Comparison of ENCODE assay signal across 8 cellular contexts in genomic region chr3:49377483-49377882, GRCh38. TPM values are rescaled to one million over a fixed set of nuclear protein-coding genes. Genes with fewer than 3 reads are reported as not detected.
DNase-seq lines count a peak whose midpoint lies in the region; ATAC-seq and TF ChIP-seq lines count a peak whose summit lies in the region.

No MANE protein-coding gene starts in this region.

- no peaks in the 10 kb centered on the region for H3K9me3 ChIP-seq in GM23248 (ENCODE audit: low read depth)

- no peak overlapping the region for H2AFZ ChIP-seq in GM23248

- H3K36me3 Mint-ChIP-seq in progenitor cell of endocrine pancreas (ENCODE audit: insufficient read depth): peaks cover 12% of the 10 kb centered on the region

- no peak overlapping the region for H3K4me3 Mint-ChIP-seq in progenitor cell of endocrine pancreas (ENCODE audit: low read depth)

- H3K79me2 ChIP-seq in GM23248 (ENCODE audit: insufficient read depth): peaks cover 98% of the 10 kb centered on the region

- TF ChIP-seq CTCF in choroid plexus epithelial cell (conservative IDR thresholded peaks at IDR 0.05; ENCODE audit: low read depth, low read length) (no peak), progenitor cell of endocrine pancreas (IDR thresholded peaks at IDR 0.05; ENCODE audit: unreplicated experiment) (no peak)

- no peaks in the 10 kb centered on the region for H3K27me3 ChIP-seq in GM23248 (replicated peaks; ENCODE audit: insufficient read depth)

- 92 to 100% methylated on average over 1 of the region's 1 CpG for WGBS in GM23248 (ENCODE audit: low coverage in 1 of 2, low lambda C conversion rate in 2 of 2, missing lambda C conversion rate in 2 of 2), 2 experiments

- in situ Hi-C loops in GM23248 (cut with MboI): no loop called here

- intact Hi-C loops in sciatic nerve (cut with DNase I): no loop called here

- H3K4me3 ChIP-seq in GM23248: peak overlapping the region; percentile 29; the same call in 1 of the 2 replicates
- no peak overlapping the region for H3K4me3 ChIP-seq in choroid plexus epithelial cell (ENCODE audit: low read depth, low read length)

- H3K36me3 ChIP-seq in GM23248 (ENCODE audit: low read depth): peaks cover 30% of the 10 kb centered on the region

- ATAC-seq in sciatic nerve: no peak

- H4K20me1 ChIP-seq in GM23248 (ENCODE audit: insufficient read depth): peaks cover 36% of the 10 kb centered on the region

- H3K9ac ChIP-seq in GM23248: peak overlapping the region; percentile 58

- H3K9me3 Mint-ChIP-seq in progenitor cell of endocrine pancreas (ENCODE audit: low read depth): no peaks in the 10 kb centered on the region

- H3K9me2 ChIP-seq in GM23248 (ENCODE audit: insufficient read depth): no peaks in the 10 kb centered on the region

- H3K27ac Mint-ChIP-seq in progenitor cell of endocrine pancreas: no peak overlapping the region

- H3F3A ChIP-seq in GM23248 (ENCODE audit: insufficient read depth): peaks cover 68% of the 10 kb centered on the region

- peaks cover 30% of the 10 kb centered on the region for H3K4me1 ChIP-seq in GM23248 (ENCODE audit: insufficient read depth)

- peak overlapping the region; percentile 88 for H3K27ac ChIP-seq in GM23248

- peak overlapping the region; percentile 17 for H3K4me2 ChIP-seq in GM23248 (ENCODE audit: unreplicated experiment)

- H3K27me3 Mint-ChIP-seq in progenitor cell of endocrine pancreas: no peaks in the 10 kb centered on the region

- peaks cover 2% of the 10 kb centered on the region for H3K4me1 Mint-ChIP-seq in progenitor cell of endocrine pancreas (ENCODE audit: low read depth)

- DNase-seq in GM23248 (peak; percentile 75), choroid plexus epithelial cell (ENCODE audit: low read depth) (peak; percentile 42), NCI-H2227 treated with DMSO at 0.1 percent for 48 hours (lab: John Stamatoyannopoulos, UW) (no peak), progenitor cell of endocrine pancreas (ENCODE audit: low spot score, unreplicated experiment) (no peak), sciatic nerve (ENCODE audit: low spot score) (no peak), DMS53 (lab: John Stamatoyannopoulos, UW) (no peak)
- peak; percentile 39 for DNase-seq in activated CD4-positive, CD25-positive, alpha-beta regulatory T cell treated with anti-CD3 and anti-CD28 coated beads, Interleukin-2, amount 50 U/mL, for 72 hours
- DNase-seq in stimulated activated CD4-positive, alpha-beta T cell treated with anti-CD3 and anti-CD28 coated beads, Interleukin-4, amount 100 ng/mL, for 4 hours: peak; percentile 22 to 74

RNA-seq across cellular contexts. Expression of gene GPX1, which starts 19.3 kb away (rescaled TPM):
- total RNA-seq in GM23248 (2014; rRNA removed; shearing (Covaris generic)): 201 and 229 TPM in 2 replicates
- 446 and 454 TPM in 2 replicates for polyA plus RNA-seq in GM23248 (2016; fragmentation: Nextera tagmentation; extraction: Ambion mirVana)
- total RNA-seq in progenitor cell of endocrine pancreas: 130 TPM in 2 replicates
- 142 TPM for total RNA-seq in sciatic nerve

RNA-seq across cellular contexts. Expression of gene RHOA, which starts 34.3 kb away (rescaled TPM):
- 781 and 915 TPM in 2 replicates for total RNA-seq in GM23248 (2014; rRNA removed; shearing (Covaris generic))
- polyA plus RNA-seq in GM23248 (2016; fragmentation: Nextera tagmentation; extraction: Ambion mirVana): 996 and 1,025 TPM in 2 replicates
- total RNA-seq in progenitor cell of endocrine pancreas (289 and 301 TPM in 2 replicates), sciatic nerve (485 TPM)

RNA-seq across cellular contexts. Expression of gene TCTA, which starts 34.7 kb away (rescaled TPM):
- total RNA-seq in GM23248 (2014; rRNA removed; shearing (Covaris generic)): 34.0 and 55.7 TPM in 2 replicates
- 52.2 and 55.0 TPM in 2 replicates for polyA plus RNA-seq in GM23248 (2016; fragmentation: Nextera tagmentation; extraction: Ambion mirVana)
- total RNA-seq in progenitor cell of endocrine pancreas (18.0 and 18.8 TPM in 2 replicates), sciatic nerve (28.5 TPM)

RNA-seq across cellular contexts. Expression of gene USP4, which starts 37.6 kb away (rescaled TPM):
- total RNA-seq in GM23248 (2014; rRNA removed; shearing (Covaris generic)): 11.2 and 17.6 TPM in 2 replicates
- 47.6 and 50.9 TPM in 2 replicates for polyA plus RNA-seq in GM23248 (2016; fragmentation: Nextera tagmentation; extraction: Ambion mirVana)
- total RNA-seq in progenitor cell of endocrine pancreas (55.1 and 56.6 TPM in 2 replicates), sciatic nerve (83.2 TPM)

RNA-seq across cellular contexts. Expression of gene AMT, which starts 44.8 kb away (rescaled TPM):
- 1.6 and 5.8 TPM in 2 replicates for total RNA-seq in GM23248 (2014; rRNA removed; shearing (Covaris generic))
- polyA plus RNA-seq in GM23248 (2016; fragmentation: Nextera tagmentation; extraction: Ambion mirVana): 1.5 and 1.7 TPM in 2 replicates
- 29.8 and 32.8 TPM in 2 replicates for total RNA-seq in progenitor cell of endocrine pancreas
- 12.4 TPM for total RNA-seq in sciatic nerve

Comparison
In these comparisons a context has a peak if more than half of its experiments do, and no peak if none do; other contexts are left out.
1. DNase-seq: peak in GM23248 (single experiment), activated CD4-positive, CD25-positive, alpha-beta regulatory T cell treated with anti-CD3 and anti-CD28 coated beads, Interleukin-2, amount 50 U/mL, for 72 hours (single experiment), choroid plexus epithelial cell (single experiment) and stimulated activated CD4-positive, alpha-beta T cell treated with anti-CD3 and anti-CD28 coated beads, Interleukin-4, amount 100 ng/mL, for 4 hours (2 of 2); none in NCI-H2227 treated with DMSO at 0.1 percent for 48 hours (single experiment), progenitor cell of endocrine pancreas (single experiment), sciatic nerve (single experiment) and DMS53 (single experiment).